Comparison of ENCODE assay signal across 8 cellular contexts in genomic region chr9:104177003-104177611, GRCh38.
A peak's percentile ranks its signal among the peaks of the same experiment; 100 is the strongest.
DNase-seq lines count a peak whose midpoint lies in the region; ATAC-seq and TF ChIP-seq lines count a peak whose summit lies in the region.

No MANE protein-coding gene starts in this region.

- no peak for TF ChIP-seq EP300 in upper lobe of left lung (IDR thresholded peaks at IDR 0.05)

- no peak overlapping the region for H3K4me3 ChIP-seq in left ventricle myocardium inferior
- H3K4me3 ChIP-seq in right cardiac atrium (ENCODE audit: low read length) = no peak overlapping the region
- no peak overlapping the region for H3K4me3 ChIP-seq in upper lobe of left lung

- no peak overlapping the region for H3K27ac Mint-ChIP-seq in activated CD4-positive, alpha-beta T cell treated with anti-CD3 and anti-CD28 coated beads, Interleukin-2, amount 10 ng/mL, durations not matched to agents 7 days and 5 days

- TF ChIP-seq POLR2A in upper lobe of left lung (IDR thresholded peaks at IDR 0.05) = no peak

- POLR2A ChIA-PET in activated CD4-positive, alpha-beta T cell treated with anti-CD3 and anti-CD28 coated beads, Interleukin-2, amount 10 ng/mL, durations not matched to agents 7 days and 5 days (lab: Charles Lee) = no interaction called here

- WGBS in right cardiac atrium = 66% methylated on average over 3 of the region's 3 CpGs
- 55 to 59% methylated on average over 3 of the region's 3 CpGs for WGBS in upper lobe of left lung, 2 donors

- no peaks in the 10 kb centered on the region for H3K9me3 Mint-ChIP-seq in activated CD4-positive, alpha-beta T cell treated with anti-CD3 and anti-CD28 coated beads, Interleukin-2, amount 10 ng/mL, durations not matched to agents 7 days and 5 days

- H3K4me1 Mint-ChIP-seq in activated CD4-positive, alpha-beta T cell treated with anti-CD3 and anti-CD28 coated beads, Interleukin-2, amount 10 ng/mL, durations not matched to agents 7 days and 5 days = no peaks in the 10 kb centered on the region

- H3K27ac ChIP-seq in left ventricle myocardium inferior (replicated peaks) (no peak overlapping the region), right cardiac atrium (ENCODE audit: low read length) (no peak overlapping the region), upper lobe of left lung (no peak overlapping the region)

- H3K27me3 Mint-ChIP-seq in activated CD4-positive, alpha-beta T cell treated with anti-CD3 and anti-CD28 coated beads, Interleukin-2, amount 10 ng/mL, durations not matched to agents 7 days and 5 days = peaks cover 8% of the 10 kb centered on the region

- no peak for DNase-seq in left ventricle myocardium inferior
- no peak for DNase-seq in right cardiac atrium
- peak; percentile 50 for DNase-seq in NCI-H1105 treated with DMSO at 0.1 percent for 48 hours (lab: John Stamatoyannopoulos, UW)
- peak; percentile 1 to 4 for DNase-seq in dermis microvascular lymphatic vessel endothelial cell (ENCODE audit: low read depth in 2 of 2)
- DNase-seq in upper lobe of left lung = no peak
- no peak for DNase-seq in stimulated activated CD4-positive, alpha-beta T cell treated with anti-CD3 and anti-CD28 coated beads, Interleukin-4, amount 100 ng/mL, for 4 hours
- no peak for DNase-seq in activated CD4-positive, alpha-beta T cell treated with anti-CD3 and anti-CD28 coated beads, Interleukin-2, amount 10 ng/mL, durations not matched to agents 7 days and 5 days
- DNase-seq in effector CD4-positive, alpha-beta T cell = no peak

- ATAC-seq in right cardiac atrium (no peak), upper lobe of left lung (ENCODE audit: low FRiP score in 2 of 2) (no peak)

- no peaks in the 10 kb centered on the region for H3K36me3 ChIP-seq in left ventricle myocardium inferior
- H3K36me3 ChIP-seq in upper lobe of left lung = no peaks in the 10 kb centered on the region

- TF ChIP-seq CTCF in left ventricle myocardium inferior (IDR thresholded peaks at IDR 0.05; ENCODE audit: borderline replicate concordance) (peak; percentile 54), upper lobe of left lung (IDR thresholded peaks at IDR 0.05) (peak in 4 of 6 experiments; percentile 36 to 47 (median 40))

- H3K4me3 Mint-ChIP-seq in activated CD4-positive, alpha-beta T cell treated with anti-CD3 and anti-CD28 coated beads, Interleukin-2, amount 10 ng/mL, durations not matched to agents 7 days and 5 days = no peak overlapping the region

- H3K9me3 ChIP-seq in left ventricle myocardium inferior (replicated peaks) (peaks cover 5% of the 10 kb centered on the region), right cardiac atrium (ENCODE audit: control insufficient read depth, low read length) (no peaks in the 10 kb centered on the region), upper lobe of left lung (no peaks in the 10 kb centered on the region)

- CTCF ChIA-PET in activated CD4-positive, alpha-beta T cell treated with anti-CD3 and anti-CD28 coated beads, Interleukin-2, amount 10 ng/mL, durations not matched to agents 7 days and 5 days (lab: Charles Lee) = no interaction called here

- intact Hi-C loops in left ventricle myocardium inferior (cut with micrococcal nuclease) (loop anchor here (10.0 kb wide), 1 partner anchor 208 kb away; no protein-coding TSS in a partner anchor), right cardiac atrium (cut with DNase I) (loop anchor here in 1 of 4 donors (10.0 kb wide), 1 partner anchor 208 kb away; no protein-coding TSS in a partner anchor)

- H3K4me1 ChIP-seq in left ventricle myocardium inferior (no peaks in the 10 kb centered on the region), right cardiac atrium (ENCODE audit: control insufficient read depth, insufficient read depth, low read length) (no peaks in the 10 kb centered on the region), upper lobe of left lung (no peaks in the 10 kb centered on the region)

- H3K36me3 Mint-ChIP-seq in activated CD4-positive, alpha-beta T cell treated with anti-CD3 and anti-CD28 coated beads, Interleukin-2, amount 10 ng/mL, durations not matched to agents 7 days and 5 days (ENCODE audit: low read depth) = no peaks in the 10 kb centered on the region

- H3K27me3 ChIP-seq in left ventricle myocardium inferior (ENCODE audit: low read depth) (no peaks in the 10 kb centered on the region), right cardiac atrium (ENCODE audit: control insufficient read depth, insufficient read depth) (no peaks in the 10 kb centered on the region), upper lobe of left lung (no peaks in the 10 kb centered on the region)

Comparison
In these comparisons a context has a peak if more than half of its experiments do, and no peak if none do; other contexts are left out.
1. DNase-seq: peak in NCI-H1105 treated with DMSO at 0.1 percent for 48 hours (single experiment) and dermis microvascular lymphatic vessel endothelial cell (2 of 2); none in left ventricle myocardium inferior (single experiment), right cardiac atrium (0 of 3), upper lobe of left lung (0 of 2), stimulated activated CD4-positive, alpha-beta T cell treated with anti-CD3 and anti-CD28 coated beads, Interleukin-4, amount 100 ng/mL, for 4 hours (0 of 2), activated CD4-positive, alpha-beta T cell treated with anti-CD3 and anti-CD28 coated beads, Interleukin-2, amount 10 ng/mL, durations not matched to agents 7 days and 5 days (single experiment) and effector CD4-positive, alpha-beta T cell (single experiment).